10 cellular contexts compared by ENCODE assay signal in the genomic region with DNA sequence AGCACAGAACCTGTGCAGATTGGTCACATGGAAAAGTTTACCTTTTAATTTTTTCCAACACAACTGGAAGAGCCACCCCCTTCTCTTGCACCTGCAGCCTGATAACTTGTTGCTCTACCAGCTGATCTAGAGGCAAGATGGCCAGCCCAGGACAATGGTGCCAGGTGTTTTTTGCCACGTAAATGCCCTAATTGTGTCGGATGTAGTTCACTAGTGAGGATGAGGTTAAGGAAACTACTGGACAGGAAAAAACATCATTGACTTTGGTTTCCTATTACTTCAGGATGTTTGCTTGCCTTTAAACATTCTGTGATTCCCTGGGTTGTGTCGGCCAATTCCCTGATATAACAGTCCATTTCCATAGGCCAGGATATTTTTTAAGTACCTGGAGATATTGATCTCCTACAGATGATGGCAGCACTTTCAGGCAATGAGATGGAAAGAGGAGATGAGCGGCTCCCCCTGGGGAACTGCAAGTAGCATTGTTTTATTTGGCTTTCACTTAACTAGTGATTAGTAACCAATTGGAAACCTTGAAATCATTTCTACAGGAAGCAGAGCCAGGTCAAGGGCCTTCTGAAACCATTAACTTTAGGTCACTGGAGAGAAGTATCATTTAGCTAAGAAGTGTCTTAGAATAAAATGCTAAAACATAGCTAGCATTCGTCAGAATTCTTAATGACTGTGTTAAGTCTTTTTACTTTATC.
DNase-seq lines count a peak whose midpoint lies in the region; ATAC-seq and TF ChIP-seq lines count a peak whose summit lies in the region.
"Had no signal": no experiment of that assay in that cellular context is flagged by ENCODE, and none has a peak within 500 bp of the region (broad histone marks: within the 10 kb centered on the region; RNA-seq: fewer than 3 reads in every experiment).

No MANE protein-coding gene starts in this region.

- H3K27ac Mint-ChIP-seq in CD14-positive monocyte: no peak overlapping the region
- no peak overlapping the region for H3K27ac Mint-ChIP-seq in activated CD8-positive, alpha-beta memory T cell treated with anti-CD3 and anti-CD28 coated beads, Interleukin-2, amount 10 ng/mL, durations not matched to agents 7 days and 5 days

- no peak overlapping the region for H3K4me3 Mint-ChIP-seq in CD14-positive monocyte
- H3K4me3 Mint-ChIP-seq in activated CD8-positive, alpha-beta memory T cell treated with anti-CD3 and anti-CD28 coated beads, Interleukin-2, amount 10 ng/mL, durations not matched to agents 7 days and 5 days: no peak overlapping the region

- intact Hi-C loops in CD14-positive monocyte (cut with micrococcal nuclease): no loop called here

- peaks cover 0 to 2% (median 2%) of the 10 kb centered on the region in 3 donors for H3K27me3 Mint-ChIP-seq in CD14-positive monocyte (ENCODE audit: low read depth in 3 of 3)
- peaks cover 2% of the 10 kb centered on the region for H3K27me3 Mint-ChIP-seq in activated CD8-positive, alpha-beta memory T cell treated with anti-CD3 and anti-CD28 coated beads, Interleukin-2, amount 10 ng/mL, durations not matched to agents 7 days and 5 days

- H3K4me1 Mint-ChIP-seq in CD14-positive monocyte: no peaks in the 10 kb centered on the region
- peaks cover 17% of the 10 kb centered on the region for H3K4me1 Mint-ChIP-seq in activated CD8-positive, alpha-beta memory T cell treated with anti-CD3 and anti-CD28 coated beads, Interleukin-2, amount 10 ng/mL, durations not matched to agents 7 days and 5 days

- ATAC-seq in HG02678 (IDR thresholded peaks at IDR 0.05; ENCODE audit: unreplicated experiment): peak; percentile 77
- ATAC-seq in activated CD8-positive, alpha-beta memory T cell treated with anti-CD3 and anti-CD28 coated beads, Interleukin-2, amount 10 ng/mL, durations not matched to agents 7 days and 5 days: no peak
- ATAC-seq in HG02798 (IDR thresholded peaks at IDR 0.05; ENCODE audit: poor library complexity, unreplicated experiment): no peak
- ATAC-seq: left ventricle myocardium superior had no signal

- TF ChIP-seq CTCF in CD14-positive monocyte (IDR thresholded peaks at IDR 0.05): no peak

- H3K9me3 Mint-ChIP-seq in CD14-positive monocyte: peaks cover 0 to 3% (median 2%) of the 10 kb centered on the region in 7 donors
- no peaks in the 10 kb centered on the region for H3K9me3 Mint-ChIP-seq in activated CD8-positive, alpha-beta memory T cell treated with anti-CD3 and anti-CD28 coated beads, Interleukin-2, amount 10 ng/mL, durations not matched to agents 7 days and 5 days (ENCODE audit: low read depth)

- DNase-seq in EH (ENCODE audit: low read depth) (peak; percentile 2), NCI-H748 (lab: John Stamatoyannopoulos, UW; ENCODE audit: unreplicated experiment) (peak; percentile 86), kidney glomerular epithelial cell (lab: John Stamatoyannopoulos, UW) (peak; percentile 56), H4 (ENCODE audit: low spot score) (no peak), CD14-positive monocyte (ENCODE audit: low spot score) (no peak)
- no peak for DNase-seq in activated CD8-positive, alpha-beta memory T cell treated with anti-CD3 and anti-CD28 coated beads, Interleukin-2, amount 10 ng/mL, durations not matched to agents 7 days and 5 days
- DNase-seq: left ventricle myocardium superior; stimulated activated CD4-positive, alpha-beta T cell treated with anti-CD3 and anti-CD28 coated beads, Interleukin-4, amount 100 ng/mL, for 24 hours had no signal

- CTCF ChIA-PET in activated CD8-positive, alpha-beta memory T cell treated with anti-CD3 and anti-CD28 coated beads, Interleukin-2, amount 10 ng/mL, durations not matched to agents 7 days and 5 days (lab: Charles Lee): interaction anchor here (1.0 kb wide), 1 partner anchor 13 kb away, joined by 3 read pairs; no protein-coding TSS in a partner anchor

- no peaks in the 10 kb centered on the region for H3K36me3 Mint-ChIP-seq in CD14-positive monocyte
- no peaks in the 10 kb centered on the region for H3K36me3 Mint-ChIP-seq in activated CD8-positive, alpha-beta memory T cell treated with anti-CD3 and anti-CD28 coated beads, Interleukin-2, amount 10 ng/mL, durations not matched to agents 7 days and 5 days

Comparison
In these comparisons a context has a peak if more than half of its experiments do, and no peak if none do; other contexts are left out.
1. DNase-seq: peak in EH (single experiment), NCI-H748 (single experiment) and kidney glomerular epithelial cell (single experiment); none in H4 (single experiment), CD14-positive monocyte (single experiment) and activated CD8-positive, alpha-beta memory T cell treated with anti-CD3 and anti-CD28 coated beads, Interleukin-2, amount 10 ng/mL, durations not matched to agents 7 days and 5 days (single experiment).